ENCODE assay signal across 8 cellular contexts in the genomic region with DNA sequence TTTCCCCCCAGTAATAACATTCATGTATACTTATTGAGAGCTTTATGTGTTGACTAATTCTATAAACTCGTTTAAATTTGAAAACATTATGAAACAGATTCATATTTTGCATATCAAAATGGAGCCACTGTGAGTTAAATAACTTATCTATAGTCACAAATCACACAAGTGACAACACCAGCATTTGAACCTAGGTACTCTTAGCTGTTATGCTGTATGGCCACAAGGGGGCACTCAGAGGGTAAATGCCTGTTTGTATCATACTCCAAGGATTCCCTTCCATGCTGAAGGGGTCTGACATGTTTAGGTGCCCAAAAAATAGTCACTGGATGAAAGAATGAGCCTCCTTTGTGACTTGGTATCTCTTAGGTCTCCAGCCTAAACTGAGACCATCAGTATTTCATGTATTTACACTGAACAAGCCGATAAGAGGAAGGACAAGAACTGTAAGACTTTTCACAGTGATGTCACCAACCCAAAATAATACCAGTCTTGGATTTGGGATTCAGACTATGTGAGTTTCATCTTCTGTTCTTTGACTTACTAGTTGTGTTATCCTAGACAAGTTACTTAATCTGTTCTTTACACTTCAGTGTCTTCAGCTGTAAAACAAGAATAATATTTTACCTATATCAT. TPM values are rescaled to one million over a fixed set of nuclear protein-coding genes. Genes with fewer than 3 reads are reported as not detected.
DNase-seq lines count a peak whose midpoint lies in the region; ATAC-seq, FAIRE-seq and TF ChIP-seq lines count a peak whose summit lies in the region.

No MANE protein-coding gene starts in this region.

- H3K4me1 Mint-ChIP-seq in HFFc6 (ENCODE audit: low read depth), result no peaks in the 10 kb centered on the region
- H3K4me1 Mint-ChIP-seq in activated T-cell treated with anti-CD3 and anti-CD28 coated beads, Interleukin-2, amount 50 U/mL, for 4 hours (ENCODE audit: low read depth), result no peaks in the 10 kb centered on the region

- no peak overlapping the region for H3K4me3 Mint-ChIP-seq in HFFc6
- H3K4me3 Mint-ChIP-seq in activated T-cell treated with anti-CD3 and anti-CD28 coated beads, Interleukin-2, amount 50 U/mL, for 4 hours, result no peak overlapping the region

- peak; percentile 30 for DNase-seq in HFFc6
- peak; percentile 4 for DNase-seq in NCI-H2227 treated with DMSO at 0.1 percent for 48 hours (lab: John Stamatoyannopoulos, UW)
- peak; percentile 23 for DNase-seq in activated T-cell treated with anti-CD3 and anti-CD28 coated beads, Interleukin-2, amount 50 U/mL, for 4 hours
- DNase-seq in globus pallidus (ENCODE audit: low spot score), result peak; percentile 19
- DNase-seq in pulmonary artery endothelial cell (ENCODE audit: low read depth, low spot score), result peak; percentile 4

- H3K27ac ChIP-seq in 22Rv1, result no peak overlapping the region

- peaks cover 11% of the 10 kb centered on the region; the same call in 1 of the 2 replicates for H3K27me3 Mint-ChIP-seq in HFFc6 (ENCODE audit: insufficient read depth)
- peaks cover 13% of the 10 kb centered on the region for H3K27me3 Mint-ChIP-seq in activated T-cell treated with anti-CD3 and anti-CD28 coated beads, Interleukin-2, amount 50 U/mL, for 4 hours (ENCODE audit: low read depth)

- H3K36me3 Mint-ChIP-seq in HFFc6 (ENCODE audit: low read depth), result no peaks in the 10 kb centered on the region
- no peaks in the 10 kb centered on the region for H3K36me3 Mint-ChIP-seq in activated T-cell treated with anti-CD3 and anti-CD28 coated beads, Interleukin-2, amount 50 U/mL, for 4 hours (ENCODE audit: insufficient read depth)

- FAIRE-seq in G401.6 (lab: Jason Lieb, UNC), result peak; percentile 40

- ATAC-seq in activated T-cell treated with anti-CD3 and anti-CD28 coated beads, Interleukin-2, amount 50 U/mL, for 4 hours, result peak in 1 of 2 donors; percentile 51
- ATAC-seq in HG03097 (IDR thresholded peaks at IDR 0.05; ENCODE audit: low FRiP score, unreplicated experiment), result no peak

- no peaks in the 10 kb centered on the region for H3K9me3 Mint-ChIP-seq in HFFc6
- no peaks in the 10 kb centered on the region for H3K9me3 Mint-ChIP-seq in activated T-cell treated with anti-CD3 and anti-CD28 coated beads, Interleukin-2, amount 50 U/mL, for 4 hours

- H3K27ac Mint-ChIP-seq in HFFc6, result no peak overlapping the region

- TF ChIP-seq CTCF in 22Rv1 (IDR thresholded peaks at IDR 0.05) (peak; percentile 85), HFFc6 (IDR thresholded peaks at IDR 0.05) (peak; percentile 95)

RNA-seq across cellular contexts. Expression of a gene that starts 12.2 kb away (rescaled TPM):
- not detected for total RNA-seq in HFFc6 (2021; fragmentation: NEBNext Ultra II Directional; extraction: Animal tissue kit (Norgen Biotek cat#: 25700))
- not detected for total RNA-seq in activated T-cell treated with anti-CD3 and anti-CD28 coated beads, Interleukin-2, amount 50 U/mL, for 4 hours
- not detected in 2 replicates for total RNA-seq in pulmonary artery endothelial cell

RNA-seq across cellular contexts. Expression of a gene that starts 27.2 kb away (rescaled TPM):
- not detected for total RNA-seq in HFFc6 (2021; fragmentation: NEBNext Ultra II Directional; extraction: Animal tissue kit (Norgen Biotek cat#: 25700))
- not detected for total RNA-seq in activated T-cell treated with anti-CD3 and anti-CD28 coated beads, Interleukin-2, amount 50 U/mL, for 4 hours
- not detected in 2 replicates for total RNA-seq in pulmonary artery endothelial cell

RNA-seq across cellular contexts. Expression of a gene that starts 33.5 kb away (rescaled TPM):
- not detected for total RNA-seq in HFFc6 (2021; fragmentation: NEBNext Ultra II Directional; extraction: Animal tissue kit (Norgen Biotek cat#: 25700))
- total RNA-seq in activated T-cell treated with anti-CD3 and anti-CD28 coated beads, Interleukin-2, amount 50 U/mL, for 4 hours, result not detected
- not detected in 2 replicates for total RNA-seq in pulmonary artery endothelial cell

RNA-seq across cellular contexts. Expression of a gene that starts 35.0 kb away (rescaled TPM):
- total RNA-seq in HFFc6 (2021; fragmentation: NEBNext Ultra II Directional; extraction: Animal tissue kit (Norgen Biotek cat#: 25700)), result not detected
- not detected for total RNA-seq in activated T-cell treated with anti-CD3 and anti-CD28 coated beads, Interleukin-2, amount 50 U/mL, for 4 hours
- not detected in 2 replicates for total RNA-seq in pulmonary artery endothelial cell

RNA-seq across cellular contexts. Expression of a gene that starts 40.2 kb away (rescaled TPM):
- under 1 TPM in 5 of 6 experiments, not detected in 1; 0.07 to 0.17 (median 0.11) TPM for total RNA-seq in HFFc6 (2021; fragmentation: NEBNext Ultra II Directional; extraction: Animal tissue kit (Norgen Biotek cat#: 25700))
- not detected for total RNA-seq in activated T-cell treated with anti-CD3 and anti-CD28 coated beads, Interleukin-2, amount 50 U/mL, for 4 hours
- total RNA-seq in pulmonary artery endothelial cell, result 0.04 TPM in 1 of 2 replicates, not detected in the other
